Comparison of ENCODE assay signal across 15 cellular contexts in the genomic region with DNA sequence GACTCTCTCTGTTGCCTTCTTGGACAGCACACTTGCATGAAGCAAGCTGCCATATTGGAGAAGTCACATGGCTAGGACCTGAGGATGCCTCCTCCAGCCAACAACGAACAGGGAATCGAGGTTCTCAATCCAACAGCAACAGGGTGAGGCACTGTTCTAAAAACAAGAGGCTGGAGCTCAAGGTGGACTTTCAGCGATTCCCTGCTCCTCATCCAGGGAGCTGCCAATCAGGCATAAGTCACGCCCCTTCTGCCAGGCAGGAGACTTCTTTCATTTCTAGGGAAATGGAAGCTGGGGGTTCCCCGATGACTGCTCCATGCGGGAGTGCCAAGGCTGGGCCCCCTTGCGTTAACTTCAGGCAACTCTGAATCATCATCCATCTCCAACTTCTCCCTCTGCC. TPM values are rescaled to one million over a fixed set of nuclear protein-coding genes. Genes with fewer than 3 reads are reported as not detected.
DNase-seq lines count a peak whose midpoint lies in the region; ATAC-seq and TF ChIP-seq lines count a peak whose summit lies in the region.
"Had no signal": no experiment of that assay in that cellular context is flagged by ENCODE, and none has a peak within 500 bp of the region (broad histone marks: within the 10 kb centered on the region; RNA-seq: fewer than 3 reads in every experiment).

No MANE protein-coding gene starts in this region.

- peaks cover 2% of the 10 kb centered on the region for H3K9me3 Mint-ChIP-seq in CD4-positive, alpha-beta T cell
- H3K9me3 Mint-ChIP-seq in stimulated activated memory B cell treated with anti-CD40 and anti-IgM and Interleukin-4, amounts not matched to agents 10 μg/mL and 1 μg/mL and 100 μg/mL, for 72 hours, result no peaks in the 10 kb centered on the region
- H3K9me3 Mint-ChIP-seq: activated T-cell treated with anti-CD3 and anti-CD28 coated beads, Interleukin-2, amount 50 U/mL, for 4 hours; nephron progenitor cell had no signal

- H3K9me3 ChIP-seq in CD4-positive, alpha-beta T cell (ENCODE audit: control insufficient read depth, low read length), result no peaks in the 10 kb centered on the region
- no peaks in the 10 kb centered on the region for H3K9me3 ChIP-seq in OCI-LY1 (ENCODE audit: low read length)
- H3K9me3 ChIP-seq in hepatocyte (ENCODE audit: low read depth), result no peaks in the 10 kb centered on the region
- H3K9me3 ChIP-seq: suprapubic skin had no signal

- no peak overlapping the region for H3K4me2 ChIP-seq in OCI-LY1 (ENCODE audit: low read length)
- H3K4me2 ChIP-seq in hepatocyte, result no peak overlapping the region
- H3K4me2 ChIP-seq: PC-9 had no signal

- H3K36me3 ChIP-seq in OCI-LY1 (ENCODE audit: insufficient read depth, low read length) (no peaks in the 10 kb centered on the region), hepatocyte (replicated peaks; ENCODE audit: insufficient read depth, low read depth) (no peaks in the 10 kb centered on the region)
- H3K36me3 ChIP-seq: suprapubic skin had no signal

- CTCF ChIA-PET in CD4-positive, alpha-beta T cell (lab: Charles Lee), result no interaction called here

- peaks cover 17% of the 10 kb centered on the region for H3K36me3 Mint-ChIP-seq in CD4-positive, alpha-beta T cell (ENCODE audit: low read depth)
- no peaks in the 10 kb centered on the region for H3K36me3 Mint-ChIP-seq in stimulated activated memory B cell treated with anti-CD40 and anti-IgM and Interleukin-4, amounts not matched to agents 10 μg/mL and 1 μg/mL and 100 μg/mL, for 72 hours

- POLR2A ChIA-PET in CD4-positive, alpha-beta T cell (lab: Charles Lee), result interaction anchor here (1.3 to 1.7 kb wide), 2 partner anchors 23 to 59 kb away, joined by 3 to 10 read pairs; a partner anchor contains a TSS

- H3K4me1 ChIP-seq in OCI-LY1 (ENCODE audit: insufficient read depth, low read length, severe bottlenecking) (peaks cover 96% of the 10 kb centered on the region), hepatocyte (ENCODE audit: insufficient read depth) (peaks cover 7% of the 10 kb centered on the region)

- H4K20me1 ChIP-seq in OCI-LY1 (ENCODE audit: insufficient read depth, low read length) (no peaks in the 10 kb centered on the region), hepatocyte (ENCODE audit: insufficient read depth, poor library complexity, severe bottlenecking) (no peaks in the 10 kb centered on the region)

- TF ChIP-seq CTCF in CD4-positive, alpha-beta T cell (IDR thresholded peaks at IDR 0.05), result no peak
- TF ChIP-seq CTCF in OCI-LY1 (IDR thresholded peaks at IDR 0.05; ENCODE audit: low read length) (no peak), hepatocyte (IDR thresholded peaks at IDR 0.05; ENCODE audit: poor library complexity) (no peak)

- H2AFZ ChIP-seq in OCI-LY1 (ENCODE audit: low read length), result no peak overlapping the region
- H2AFZ ChIP-seq in hepatocyte, result no peak overlapping the region
- H2AFZ ChIP-seq: PC-9 had no signal

- H3K27ac Mint-ChIP-seq in CD4-positive, alpha-beta T cell, result peak overlapping the region; percentile 86
- peak overlapping the region; percentile 83 for H3K27ac Mint-ChIP-seq in stimulated activated memory B cell treated with anti-CD40 and anti-IgM and Interleukin-4, amounts not matched to agents 10 μg/mL and 1 μg/mL and 100 μg/mL, for 72 hours
- H3K27ac Mint-ChIP-seq: nephron progenitor cell had no signal

- no peak overlapping the region for H3K4me3 Mint-ChIP-seq in CD4-positive, alpha-beta T cell
- no peak overlapping the region for H3K4me3 Mint-ChIP-seq in stimulated activated memory B cell treated with anti-CD40 and anti-IgM and Interleukin-4, amounts not matched to agents 10 μg/mL and 1 μg/mL and 100 μg/mL, for 72 hours
- H3K4me3 Mint-ChIP-seq: activated T-cell treated with anti-CD3 and anti-CD28 coated beads, Interleukin-2, amount 50 U/mL, for 4 hours; nephron progenitor cell had no signal

- H3K9ac ChIP-seq in OCI-LY1 (ENCODE audit: low read length), result peak overlapping the region; percentile 56; the same call in 1 of the 2 replicates

- H3K27me3 ChIP-seq in CD4-positive, alpha-beta T cell (ENCODE audit: control insufficient read depth, insufficient read depth, low read length), result no peaks in the 10 kb centered on the region
- H3K27me3 ChIP-seq in OCI-LY1 (ENCODE audit: insufficient read depth, low read length), result no peaks in the 10 kb centered on the region
- no peaks in the 10 kb centered on the region for H3K27me3 ChIP-seq in hepatocyte
- H3K27me3 ChIP-seq: suprapubic skin had no signal

- no peak overlapping the region for H3K27ac ChIP-seq in CD4-positive, alpha-beta T cell (ENCODE audit: low read depth, low read length)
- H3K27ac ChIP-seq in OCI-LY1 (ENCODE audit: low read depth, low read length, poor library complexity, severe bottlenecking) (peak overlapping the region; percentile 96), hepatocyte (no peak overlapping the region)
- H3K27ac ChIP-seq: PC-9 had no signal

- H3F3A ChIP-seq in OCI-LY1 (ENCODE audit: insufficient read depth, low read length), result no peaks in the 10 kb centered on the region

- WGBS in hepatocyte (ENCODE audit: low lambda C conversion rate, missing lambda C conversion rate), result 93% methylated on average over 7 of the region's 7 CpGs

- intact Hi-C loops in CD4-positive, alpha-beta T cell (cut with DNase I, micrococcal nuclease), result no loop called here

- no peak overlapping the region for H3K4me3 ChIP-seq in OCI-LY1 (ENCODE audit: low read depth, low read length, poor library complexity, severe bottlenecking)
- no peak overlapping the region for H3K4me3 ChIP-seq in hepatocyte
- H3K4me3 ChIP-seq: PC-9, suprapubic skin had no signal

- H3K9me2 ChIP-seq in OCI-LY1 (ENCODE audit: low read depth, low read length), result no peaks in the 10 kb centered on the region
- no peaks in the 10 kb centered on the region for H3K9me2 ChIP-seq in hepatocyte (replicated peaks; ENCODE audit: insufficient read depth)

- ATAC-seq in CD4-positive, alpha-beta T cell (ENCODE audit: poor library complexity), result no peak
- no peak for ATAC-seq in stimulated activated memory B cell treated with anti-CD40 and anti-IgM and Interleukin-4, amounts not matched to agents 10 μg/mL and 1 μg/mL and 100 μg/mL, for 72 hours
- ATAC-seq in GM18873 (IDR thresholded peaks at IDR 0.05; ENCODE audit: low FRiP score, unreplicated experiment), result no peak
- ATAC-seq: activated T-cell treated with anti-CD3 and anti-CD28 coated beads, Interleukin-2, amount 50 U/mL, for 4 hours; SK-N-SH treated with all-trans-retinoic acid at 6 μM for 48 hours had no signal

- no peak for DNase-seq in CD4-positive, alpha-beta T cell
- DNase-seq in kidney tubule cell (ENCODE audit: low spot score) (peak; percentile 17), hepatic stellate cell (ENCODE audit: low spot score) (no peak), hepatocyte (ENCODE audit: low spot score) (no peak)
- DNase-seq: activated T-cell treated with anti-CD3 and anti-CD28 coated beads, Interleukin-2, amount 50 U/mL, for 4 hours; C1 segment of cervical spinal cord; effector CD8-positive, alpha-beta T cell; NCI-H526; nephron progenitor cell; PC-9 had no signal

- no peaks in the 10 kb centered on the region for H3K27me3 Mint-ChIP-seq in CD4-positive, alpha-beta T cell
- no peaks in the 10 kb centered on the region for H3K27me3 Mint-ChIP-seq in stimulated activated memory B cell treated with anti-CD40 and anti-IgM and Interleukin-4, amounts not matched to agents 10 μg/mL and 1 μg/mL and 100 μg/mL, for 72 hours

- H3K4me1 Mint-ChIP-seq in CD4-positive, alpha-beta T cell (ENCODE audit: low read depth), result peaks cover 59% of the 10 kb centered on the region
- peaks cover 56% of the 10 kb centered on the region for H3K4me1 Mint-ChIP-seq in stimulated activated memory B cell treated with anti-CD40 and anti-IgM and Interleukin-4, amounts not matched to agents 10 μg/mL and 1 μg/mL and 100 μg/mL, for 72 hours

- H3K79me2 ChIP-seq in OCI-LY1 (ENCODE audit: insufficient read depth, low read length) (no peaks in the 10 kb centered on the region), hepatocyte (no peaks in the 10 kb centered on the region)

RNA-seq across cellular contexts. Expression of a gene that starts 22.7 kb away (rescaled TPM):
- total RNA-seq in CD4-positive, alpha-beta T cell, result 10 to 100 TPM; 20.4 to 26.8 TPM
- 23.1 and 26.9 TPM in 2 replicates for total RNA-seq in hepatocyte
- 29.0 and 33.4 TPM in 2 replicates for polyA plus RNA-seq in hepatocyte

RNA-seq across cellular contexts. Expression of a gene that starts 35.9 kb away (rescaled TPM):
- total RNA-seq in CD4-positive, alpha-beta T cell, result 1 to 10 TPM; 7.2 to 9.2 TPM
- 27.1 and 30.2 TPM in 2 replicates for total RNA-seq in hepatocyte
- polyA plus RNA-seq in hepatocyte, result 23.4 and 29.2 TPM in 2 replicates
